ENCODE assay signal across 8 cellular contexts in genomic region chr2:11749646-11750349, GRCh38. TPM values are rescaled to one million over a fixed set of nuclear protein-coding genes. Genes with fewer than 3 reads are reported as not detected.
DNase-seq lines count a peak whose midpoint lies in the region; ATAC-seq lines count a peak whose summit lies in the region.

No MANE protein-coding gene starts in this region.

- ATAC-seq in activated CD8-positive, alpha-beta memory T cell treated with anti-CD3 and anti-CD28 coated beads, Interleukin-2, amount 10 ng/mL, durations not matched to agents 7 days and 5 days, result no peak

- H3K9me3 Mint-ChIP-seq in activated CD8-positive, alpha-beta memory T cell treated with anti-CD3 and anti-CD28 coated beads, Interleukin-2, amount 10 ng/mL, durations not matched to agents 7 days and 5 days (ENCODE audit: low read depth), result no peaks in the 10 kb centered on the region

- H3K4me3 Mint-ChIP-seq in activated CD8-positive, alpha-beta memory T cell treated with anti-CD3 and anti-CD28 coated beads, Interleukin-2, amount 10 ng/mL, durations not matched to agents 7 days and 5 days, result peak overlapping the region; percentile 92

- DNase-seq in activated CD8-positive, alpha-beta memory T cell treated with anti-CD3 and anti-CD28 coated beads, Interleukin-2, amount 10 ng/mL, durations not matched to agents 7 days and 5 days, result no peak
- DNase-seq in activated CD8-positive, alpha-beta memory T cell treated with anti-CD3 and anti-CD28 coated beads, Interleukin-2, amount 50 U/mL, for 4 hours, result no peak
- DNase-seq in NCI-H526 (lab: John Stamatoyannopoulos, UW) (peak; percentile 77 to 87), epithelial cell of prostate (ENCODE audit: low read depth, low spot score) (no peak), substantia nigra (lab: John Stamatoyannopoulos, UW) (peak in 1 of 49 donors; percentile 26), NCI-H510A (lab: John Stamatoyannopoulos, UW) (no peak), H7 (no peak), epidermal melanocyte (ENCODE audit: insufficient read length, low spot score) (no peak)

- peaks cover 85% of the 10 kb centered on the region for H3K4me1 Mint-ChIP-seq in activated CD8-positive, alpha-beta memory T cell treated with anti-CD3 and anti-CD28 coated beads, Interleukin-2, amount 10 ng/mL, durations not matched to agents 7 days and 5 days

- H3K4me3 ChIP-seq in H7 (ENCODE audit: insufficient read depth, low read depth, low read length), result no peak overlapping the region

- H3K36me3 ChIP-seq in H7 (replicated peaks; ENCODE audit: control insufficient read depth, insufficient read depth, low read length), result no peaks in the 10 kb centered on the region

- H3K27ac ChIP-seq in epithelial cell of prostate (peak overlapping the region; percentile 46), substantia nigra (ENCODE audit: low read depth, low read length, poor library complexity, severe bottlenecking) (peak overlapping the region; percentile 49)

- H3K27me3 Mint-ChIP-seq in activated CD8-positive, alpha-beta memory T cell treated with anti-CD3 and anti-CD28 coated beads, Interleukin-2, amount 10 ng/mL, durations not matched to agents 7 days and 5 days, result no peaks in the 10 kb centered on the region

- H3K27me3 ChIP-seq in H7 (ENCODE audit: control insufficient read depth, insufficient read depth, low read length), result no peaks in the 10 kb centered on the region

- H3K27ac Mint-ChIP-seq in activated CD8-positive, alpha-beta memory T cell treated with anti-CD3 and anti-CD28 coated beads, Interleukin-2, amount 10 ng/mL, durations not matched to agents 7 days and 5 days, result peak overlapping the region; percentile 96

- CTCF ChIA-PET in activated CD8-positive, alpha-beta memory T cell treated with anti-CD3 and anti-CD28 coated beads, Interleukin-2, amount 10 ng/mL, durations not matched to agents 7 days and 5 days (lab: Charles Lee), result interaction anchor here (1.1 to 24.4 kb wide), 7 partner anchors 11 to 62 kb away, joined by 3 to 401 read pairs (median 6); no protein-coding TSS in a partner anchor

- H3K36me3 Mint-ChIP-seq in activated CD8-positive, alpha-beta memory T cell treated with anti-CD3 and anti-CD28 coated beads, Interleukin-2, amount 10 ng/mL, durations not matched to agents 7 days and 5 days, result peaks cover 6% of the 10 kb centered on the region

RNA-seq across cellular contexts. Expression of gene LPIN1, which starts 3.4 kb away (rescaled TPM):
- 10 to 100 TPM; 57.1 to 76.4 TPM for total RNA-seq in activated CD8-positive, alpha-beta memory T cell treated with anti-CD3 and anti-CD28 coated beads, Interleukin-2, amount 10 ng/mL, durations not matched to agents 7 days and 5 days
- total RNA-seq in H7 (2014; rRNA removed; shearing (Covaris generic)), result 11.5 and 15.0 TPM in 2 replicates

Comparison
In these comparisons a context has a peak if more than half of its experiments do, and no peak if none do; other contexts are left out.
1. DNase-seq: peak in NCI-H526 (2 of 2); none in activated CD8-positive, alpha-beta memory T cell treated with anti-CD3 and anti-CD28 coated beads, Interleukin-2, amount 10 ng/mL, durations not matched to agents 7 days and 5 days (single experiment), activated CD8-positive, alpha-beta memory T cell treated with anti-CD3 and anti-CD28 coated beads, Interleukin-2, amount 50 U/mL, for 4 hours (single experiment), epithelial cell of prostate (single experiment), NCI-H510A (single experiment), H7 (single experiment) and epidermal melanocyte (single experiment).